In genomic region chr14:103520269-103520656, GRCh38 we compare ENCODE assay signal across 7 cellular contexts. TPM values are rescaled to one million over a fixed set of nuclear protein-coding genes. Genes with fewer than 3 reads are reported as not detected.
DNase-seq lines count a peak whose midpoint lies in the region.

No MANE protein-coding gene starts in this region.

- H3K4me1 Mint-ChIP-seq in activated T-helper 1 cell treated with anti-CD3 and anti-CD28 coated beads, Interleukin-12 subunit alpha, Interleukin-12 subunit beta, Interleukin-2, Interleukin-4 antibody, amounts not matched to agents 30 ng/mL and 10 ng/mL and 1 ng/mL, durations not matched to agents 14 hours and 24 hours and 36 hours (ENCODE audit: low read depth): peaks cover 6% of the 10 kb centered on the region

- no peak overlapping the region for H3K9ac ChIP-seq in HUES6 (ENCODE audit: low read length)
- H3K9ac ChIP-seq in iPS-15b (ENCODE audit: low read depth, low read length): no peak overlapping the region
- peak overlapping the region in 1 of 2 donors; percentile 13 for H3K9ac ChIP-seq in stomach smooth muscle (ENCODE audit: low read length in 2 of 2)

- H3K4me3 ChIP-seq in HUES6 (ENCODE audit: low read depth, low read length) (peak overlapping the region; percentile 68), iPS-15b (ENCODE audit: low read depth, low read length) (peak overlapping the region; percentile 76), stomach smooth muscle (ENCODE audit: low read length in 2 of 2) (peak overlapping the region; percentile 63 to 92)

- peaks cover 19% of the 10 kb centered on the region for H3K27me3 Mint-ChIP-seq in activated T-helper 1 cell treated with anti-CD3 and anti-CD28 coated beads, Interleukin-12 subunit alpha, Interleukin-12 subunit beta, Interleukin-2, Interleukin-4 antibody, amounts not matched to agents 30 ng/mL and 10 ng/mL and 1 ng/mL, durations not matched to agents 14 hours and 24 hours and 36 hours (ENCODE audit: insufficient read depth)

- no peaks in the 10 kb centered on the region for H3K36me3 Mint-ChIP-seq in activated T-helper 1 cell treated with anti-CD3 and anti-CD28 coated beads, Interleukin-12 subunit alpha, Interleukin-12 subunit beta, Interleukin-2, Interleukin-4 antibody, amounts not matched to agents 30 ng/mL and 10 ng/mL and 1 ng/mL, durations not matched to agents 14 hours and 24 hours and 36 hours (ENCODE audit: low read depth)

- no peaks in the 10 kb centered on the region for H3K9me3 Mint-ChIP-seq in activated T-helper 1 cell treated with anti-CD3 and anti-CD28 coated beads, Interleukin-12 subunit alpha, Interleukin-12 subunit beta, Interleukin-2, Interleukin-4 antibody, amounts not matched to agents 30 ng/mL and 10 ng/mL and 1 ng/mL, durations not matched to agents 14 hours and 24 hours and 36 hours

- no peak for DNase-seq in activated T-helper 1 cell treated with anti-CD3 and anti-CD28 coated beads, Interleukin-12 subunit alpha, Interleukin-12 subunit beta, Interleukin-2, Interleukin-4 antibody, amounts not matched to agents 30 ng/mL and 10 ng/mL and 1 ng/mL, durations not matched to agents 14 hours and 24 hours and 36 hours (ENCODE audit: low spot score)
- DNase-seq in middle frontal gyrus (ENCODE audit: extremely low spot score, low spot score) (no peak), NCI-H510A (lab: John Stamatoyannopoulos, UW) (no peak)
- DNase-seq in activated CD8-positive, alpha-beta memory T cell treated with anti-CD3 and anti-CD28 coated beads for 24 hours: no peak

- intact Hi-C loops in activated T-helper 1 cell treated with anti-CD3 and anti-CD28 coated beads, Interleukin-12 subunit alpha, Interleukin-12 subunit beta, Interleukin-2, Interleukin-4 antibody, amounts not matched to agents 30 ng/mL and 10 ng/mL and 1 ng/mL, durations not matched to agents 14 hours and 24 hours and 36 hours (cut with micrococcal nuclease): loop anchor here (10.0 kb wide), 1 partner anchor 185 kb away; the partner anchor contains the start of gene EIF5

- no peak overlapping the region for H3K27ac ChIP-seq in HUES6 (ENCODE audit: low read depth, low read length)
- peak overlapping the region; percentile 88 for H3K27ac ChIP-seq in stomach smooth muscle (ENCODE audit: low read length)

- no peak overlapping the region for H3K27ac Mint-ChIP-seq in activated T-helper 1 cell treated with anti-CD3 and anti-CD28 coated beads, Interleukin-12 subunit alpha, Interleukin-12 subunit beta, Interleukin-2, Interleukin-4 antibody, amounts not matched to agents 30 ng/mL and 10 ng/mL and 1 ng/mL, durations not matched to agents 14 hours and 24 hours and 36 hours

- H3K4me1 ChIP-seq in HUES6 (ENCODE audit: control insufficient read depth, insufficient read depth, low read length) (peaks cover 29% of the 10 kb centered on the region), iPS-15b (ENCODE audit: control insufficient read depth, insufficient read depth, low read length) (peaks cover 5% of the 10 kb centered on the region), stomach smooth muscle (ENCODE audit: control insufficient read depth, insufficient read depth, low read length) (peaks cover 40% of the 10 kb centered on the region)

- H3K36me3 ChIP-seq in HUES6 (ENCODE audit: control insufficient read depth, insufficient read depth, low read length) (peaks cover 18% of the 10 kb centered on the region), iPS-15b (ENCODE audit: control insufficient read depth, insufficient read depth, low read length) (peaks cover 21% of the 10 kb centered on the region), stomach smooth muscle (ENCODE audit: control insufficient read depth in 2 of 2, insufficient read depth in 2 of 2, low read length in 2 of 2) (peaks cover 6 to 11% of the 10 kb centered on the region in 2 donors)

- H3K27me3 ChIP-seq in HUES6 (ENCODE audit: control insufficient read depth, insufficient read depth, low read length) (peaks cover 22% of the 10 kb centered on the region), iPS-15b (ENCODE audit: control insufficient read depth, insufficient read depth, low read length) (peaks cover 16% of the 10 kb centered on the region), stomach smooth muscle (ENCODE audit: control insufficient read depth in 1 of 2, insufficient read depth in 2 of 2, low read length in 2 of 2) (no peaks in the 10 kb centered on the region)

- H3K4me3 Mint-ChIP-seq in activated T-helper 1 cell treated with anti-CD3 and anti-CD28 coated beads, Interleukin-12 subunit alpha, Interleukin-12 subunit beta, Interleukin-2, Interleukin-4 antibody, amounts not matched to agents 30 ng/mL and 10 ng/mL and 1 ng/mL, durations not matched to agents 14 hours and 24 hours and 36 hours: peak overlapping the region; percentile 64

- no peaks in the 10 kb centered on the region for H3K9me3 ChIP-seq in HUES6 (ENCODE audit: control insufficient read depth, insufficient read depth, low read depth, low read length)
- no peaks in the 10 kb centered on the region for H3K9me3 ChIP-seq in iPS-15b (ENCODE audit: control insufficient read depth, insufficient read depth, low read length)
- H3K9me3 ChIP-seq in stomach smooth muscle (ENCODE audit: control insufficient read depth in 2 of 2, low read length in 2 of 2): no peaks in the 10 kb centered on the region

RNA-seq across cellular contexts. Expression of gene CKB, which starts 2.4 kb away (rescaled TPM):
- 13.7 and 16.0 TPM in 2 replicates for total RNA-seq in activated T-helper 1 cell treated with anti-CD3 and anti-CD28 coated beads, Interleukin-12 subunit alpha, Interleukin-12 subunit beta, Interleukin-2, Interleukin-4 antibody, amounts not matched to agents 30 ng/mL and 10 ng/mL and 1 ng/mL, durations not matched to agents 14 hours and 24 hours and 36 hours

RNA-seq across cellular contexts. Expression of gene TRMT61A, which starts 8.7 kb away (rescaled TPM):
- 23.4 and 23.7 TPM in 2 replicates for total RNA-seq in activated T-helper 1 cell treated with anti-CD3 and anti-CD28 coated beads, Interleukin-12 subunit alpha, Interleukin-12 subunit beta, Interleukin-2, Interleukin-4 antibody, amounts not matched to agents 30 ng/mL and 10 ng/mL and 1 ng/mL, durations not matched to agents 14 hours and 24 hours and 36 hours

RNA-seq across cellular contexts. Expression of gene BAG5, which starts 42.2 kb away (rescaled TPM):
- total RNA-seq in activated T-helper 1 cell treated with anti-CD3 and anti-CD28 coated beads, Interleukin-12 subunit alpha, Interleukin-12 subunit beta, Interleukin-2, Interleukin-4 antibody, amounts not matched to agents 30 ng/mL and 10 ng/mL and 1 ng/mL, durations not matched to agents 14 hours and 24 hours and 36 hours: 33.8 and 34.1 TPM in 2 replicates

RNA-seq across cellular contexts. Expression of gene COA8, which starts 42.5 kb away (rescaled TPM):
- total RNA-seq in activated T-helper 1 cell treated with anti-CD3 and anti-CD28 coated beads, Interleukin-12 subunit alpha, Interleukin-12 subunit beta, Interleukin-2, Interleukin-4 antibody, amounts not matched to agents 30 ng/mL and 10 ng/mL and 1 ng/mL, durations not matched to agents 14 hours and 24 hours and 36 hours: 37.2 and 39.7 TPM in 2 replicates
